In genomic region chr1:241356187-241356518, GRCh38 we compare ENCODE assay signal across 9 cellular contexts. TPM values are rescaled to one million over a fixed set of nuclear protein-coding genes. Genes with fewer than 3 reads are reported as not detected.
DNase-seq lines count a peak whose midpoint lies in the region; FAIRE-seq and TF ChIP-seq lines count a peak whose summit lies in the region.
"Had no signal": no experiment of that assay in that cellular context is flagged by ENCODE, and none has a peak within 500 bp of the region (broad histone marks: within the 10 kb centered on the region; RNA-seq: fewer than 3 reads in every experiment).

No MANE protein-coding gene starts in this region.

- H3K56ac ChIP-seq in H9 (ENCODE audit: insufficient read length, low read depth, low read length), result no peak overlapping the region

- no peak overlapping the region for H2AK5ac ChIP-seq in H9 (ENCODE audit: insufficient read length, low read length)

- H3K4me2 ChIP-seq in H9 (ENCODE audit: insufficient read depth, insufficient read length, low read length), result peak overlapping the region; percentile 81
- peak overlapping the region; percentile 93 for H3K4me2 ChIP-seq in astrocyte (ENCODE audit: low read length)
- H3K4me2 ChIP-seq in neural cell (ENCODE audit: low read length), result peak overlapping the region; percentile 43

- no peaks in the 10 kb centered on the region for H3K4me1 ChIP-seq in H9 (ENCODE audit: insufficient read depth, low read length)
- H3K4me1 ChIP-seq in astrocyte (ENCODE audit: insufficient read depth, low read length), result peaks cover 4% of the 10 kb centered on the region

- H3K14ac ChIP-seq in H9 (ENCODE audit: insufficient read depth, low read length), result no peak overlapping the region

- H4K20me1 ChIP-seq in H9 (ENCODE audit: control insufficient read depth, insufficient read depth, insufficient read length) (peaks cover 3% of the 10 kb centered on the region), astrocyte (ENCODE audit: insufficient read depth, low read length) (no peaks in the 10 kb centered on the region), neural cell (ENCODE audit: insufficient read depth) (no peaks in the 10 kb centered on the region)

- no peak overlapping the region for H4K8ac ChIP-seq in H9 (replicated peaks; ENCODE audit: insufficient read length, low read depth, low read length)

- no peak overlapping the region for H3K18ac ChIP-seq in H9 (ENCODE audit: insufficient read length, low read depth, low read length)

- H3K36me3 Mint-ChIP-seq in Calu3 (ENCODE audit: insufficient read depth, unreplicated experiment), result peaks cover 13% of the 10 kb centered on the region
- H3K36me3 Mint-ChIP-seq in H9 (ENCODE audit: insufficient read depth in 1 of 3, low read depth in 3 of 3), result no peaks in the 10 kb centered on the region; a peak in 1 of 7 replicates
- no peaks in the 10 kb centered on the region for H3K36me3 Mint-ChIP-seq in astrocyte (ENCODE audit: low read depth, unreplicated experiment)

- H3K23me2 ChIP-seq in H9 (ENCODE audit: insufficient read length, low read depth, low read length, poor library complexity, severe bottlenecking), result peaks cover 4% of the 10 kb centered on the region

- no CpG with 5 or more reads among the region's 14 CpGs for WGBS in H9 (ENCODE audit: extremely low coverage, insufficient read length, low lambda C conversion rate)

- H3F3A ChIP-seq in neural cell (ENCODE audit: insufficient read depth, low read length, poor library complexity, severe bottlenecking), result no peaks in the 10 kb centered on the region

- H3K4me1 Mint-ChIP-seq in Calu3 (ENCODE audit: low read depth, unreplicated experiment) (no peaks in the 10 kb centered on the region), H9 (peaks cover 9 to 13% of the 10 kb centered on the region in 2 experiments), astrocyte (ENCODE audit: low read depth, unreplicated experiment) (peaks cover 1% of the 10 kb centered on the region)

- peak overlapping the region; percentile 67 for H3K4me3 Mint-ChIP-seq in Calu3 (ENCODE audit: low read depth, unreplicated experiment)
- peak overlapping the region; percentile 80 to 93 for H3K4me3 Mint-ChIP-seq in H9
- peak overlapping the region; percentile 83 for H3K4me3 Mint-ChIP-seq in astrocyte (ENCODE audit: unreplicated experiment)

- BruUV-seq in Calu3 (replicated peaks; lab: Mats Ljungman, UMichigan), result no TSS peak

- DNase-seq in Calu3, result peak; percentile 8
- no peak for DNase-seq in H9
- no peak for DNase-seq in astrocyte (ENCODE audit: low read depth)
- no peak for DNase-seq in dedifferentiated amniotic fluid mesenchymal stem cell (ENCODE audit: extremely low spot score)
- no peak for DNase-seq in kidney glomerular epithelial cell (lab: John Stamatoyannopoulos, UW)
- no peak for DNase-seq in NCI-H226
- DNase-seq in T-helper 9 cell, result no peak

- no peak overlapping the region for H3K23ac ChIP-seq in H9 (ENCODE audit: insufficient read length, low read depth, low read length)

- H3K4me3 ChIP-seq in astrocyte (ENCODE audit: insufficient read depth, low read depth, low read length), result peak overlapping the region; percentile 59
- peak overlapping the region; percentile 82 for H3K4me3 ChIP-seq in neural cell (ENCODE audit: low read length)

- H2BK12ac ChIP-seq in H9 (ENCODE audit: insufficient read length, low read depth, low read length), result no peak overlapping the region

- no peak overlapping the region for H2BK20ac ChIP-seq in H9 (ENCODE audit: low read depth, low read length, poor library complexity, severe bottlenecking)

- no peak for TF ChIP-seq CTCF in Calu3 (IDR thresholded peaks at IDR 0.05; ENCODE audit: unreplicated experiment)
- no peak for TF ChIP-seq CTCF in H9 (conservative IDR thresholded peaks at IDR 0.05)
- TF ChIP-seq CTCF in astrocyte (IDR thresholded peaks at IDR 0.05; ENCODE audit: insufficient read depth, low read depth, low read length), result no peak
- no peak for TF ChIP-seq CTCF in neural cell (IDR thresholded peaks at IDR 0.05; ENCODE audit: poor library complexity, severe bottlenecking)

- H3K9ac ChIP-seq in H9 (ENCODE audit: extremely low read depth, insufficient read length, low read length), result peak overlapping the region; percentile 40
- H3K9ac ChIP-seq in astrocyte (ENCODE audit: low read length), result peak overlapping the region; percentile 12
- H3K9ac ChIP-seq in neural cell (ENCODE audit: low read length), result peak overlapping the region; percentile 71

- no peak overlapping the region for H2BK15ac ChIP-seq in H9 (ENCODE audit: low read depth, low read length)

- H3K27me3 Mint-ChIP-seq in Calu3 (ENCODE audit: unreplicated experiment) (peaks cover 14% of the 10 kb centered on the region), H9 (ENCODE audit: low read depth) (peaks cover 31% of the 10 kb centered on the region), astrocyte (ENCODE audit: low read depth, unreplicated experiment) (peaks cover 44% of the 10 kb centered on the region)

- H2BK5ac ChIP-seq in H9 (ENCODE audit: insufficient read length, low read length), result no peak overlapping the region

- no peaks in the 10 kb centered on the region for H3K79me2 ChIP-seq in H9 (ENCODE audit: insufficient read depth, low read length)
- no peaks in the 10 kb centered on the region for H3K79me2 ChIP-seq in astrocyte (ENCODE audit: insufficient read depth, low read length)
- peaks cover 7% of the 10 kb centered on the region for H3K79me2 ChIP-seq in neural cell (replicated peaks; ENCODE audit: insufficient read depth, low read length)

- H2AFZ ChIP-seq in H9 (ENCODE audit: low read length), result no peak overlapping the region
- H2AFZ ChIP-seq in astrocyte (ENCODE audit: low read depth, low read length), result peak overlapping the region; percentile 70
- no peak overlapping the region for H2AFZ ChIP-seq in neural cell (ENCODE audit: low read depth, low read length)

- H3K27ac ChIP-seq in H9 (ENCODE audit: insufficient read length, low read depth, low read length) (no peak overlapping the region), astrocyte (ENCODE audit: low read depth, low read length) (no peak overlapping the region), neural cell (ENCODE audit: low read length) (peak overlapping the region; percentile 35)

- H4K5ac ChIP-seq in H9 (ENCODE audit: insufficient read length, low read depth, low read length), result no peak overlapping the region

- intact Hi-C loops in Calu3 (cut with micrococcal nuclease; ENCODE audit: unreplicated experiment), result no loop called here

- H3K9me2 ChIP-seq in neural cell (ENCODE audit: insufficient read depth, low read length), result no peaks in the 10 kb centered on the region

- H3K27ac Mint-ChIP-seq in Calu3 (ENCODE audit: unreplicated experiment), result no peak overlapping the region
- H3K27ac Mint-ChIP-seq in H9, result 0 out of 7 replicates have a peak overlapping the region, but pooled peaks of 1 of the 3 experiments have one; percentile 23
- no peak overlapping the region for H3K27ac Mint-ChIP-seq in astrocyte (ENCODE audit: unreplicated experiment)

- CTCF ChIA-PET in Calu3 (lab: Charles Lee), result no interaction called here

- no peak for TF ChIP-seq RAD21 in neural cell (conservative IDR thresholded peaks at IDR 0.05)

- H2BK120ac ChIP-seq in H9 (ENCODE audit: low read depth, low read length, poor library complexity, severe bottlenecking), result no peak overlapping the region

- H3K9me3 ChIP-seq in H9 (ENCODE audit: control insufficient read depth, low read depth, low read length), result no peaks in the 10 kb centered on the region
- no peaks in the 10 kb centered on the region for H3K9me3 ChIP-seq in astrocyte (ENCODE audit: insufficient read depth, low read depth, low read length)
- no peaks in the 10 kb centered on the region for H3K9me3 ChIP-seq in neural cell (ENCODE audit: low read length)

- H3K9me3 Mint-ChIP-seq in Calu3 (ENCODE audit: low read depth, unreplicated experiment), result no peaks in the 10 kb centered on the region
- H3K9me3 Mint-ChIP-seq in H9, result no peaks in the 10 kb centered on the region
- no peaks in the 10 kb centered on the region for H3K9me3 Mint-ChIP-seq in astrocyte (ENCODE audit: unreplicated experiment)

- no peak for FAIRE-seq in astrocyte (lab: Jason Lieb, UNC)
- FAIRE-seq: endometrium had no signal

- H3K27me3 ChIP-seq in H9 (ENCODE audit: insufficient read depth, low read length) (peaks cover 3% of the 10 kb centered on the region; the same call in 1 of the 2 replicates), astrocyte (ENCODE audit: insufficient read depth, low read length) (peaks cover 11% of the 10 kb centered on the region), neural cell (ENCODE audit: insufficient read depth, low read depth, low read length) (peaks cover 9% of the 10 kb centered on the region)

- H3K4ac ChIP-seq in H9 (ENCODE audit: low read depth, low read length), result no peak overlapping the region

- H3K36me3 ChIP-seq in astrocyte (ENCODE audit: insufficient read depth, low read length) (no peaks in the 10 kb centered on the region), neural cell (ENCODE audit: insufficient read depth, low read length) (no peaks in the 10 kb centered on the region)

- TF ChIP-seq EP300 in neural cell (conservative IDR thresholded peaks at IDR 0.05; ENCODE audit: poor library complexity, severe bottlenecking), result no peak

- H3T11ph ChIP-seq in H9 (ENCODE audit: low read length), result no peak overlapping the region

- no peaks in the 10 kb centered on the region for H3K79me1 ChIP-seq in H9 (ENCODE audit: insufficient read depth, low read depth, low read length, poor library complexity, severe bottlenecking)

- H4K91ac ChIP-seq in H9 (ENCODE audit: insufficient read length, low read depth, low read length), result no peak overlapping the region

TF ChIP-seq in neural cell, 6 proteins besides CTCF, POLR2A, EP300 and RAD21 (continues in another document):
- no peak for TF ChIP-seq SMC3 (conservative IDR thresholded peaks at IDR 0.05; ENCODE audit: poor library complexity)

RNA-seq across cellular contexts. Expression of gene RGS7, which starts 0.9 kb away (rescaled TPM):
- 1.0 and 1.3 TPM in 2 replicates for total RNA-seq in Calu3 (2022)
- total RNA-seq in H9 (2021), result 1.5 and 2.0 TPM in 2 replicates
- 0.17 and 0.18 TPM in 2 replicates for total RNA-seq in astrocyte
- 22.2 and 24.2 TPM in 2 replicates for polyA plus RNA-seq in neural cell
- polyA minus RNA-seq in neural cell, result 22.6 and 27.0 TPM in 2 replicates

Comparison
In these comparisons a context has a peak if more than half of its experiments do, and no peak if none do; other contexts are left out.
1. H3K4me2 ChIP-seq: peak in every context shown above with its lines; median percentile 93 in astrocyte; 81 in H9; 43 in neural cell.
2. H3K9ac ChIP-seq: peak in every context shown above with its lines; median percentile 71 in neural cell; 40 in H9; 12 in astrocyte.